19 cellular contexts compared by ENCODE assay signal in genomic region chr1:43312638-43313515, GRCh38. TPM values are rescaled to one million over a fixed set of nuclear protein-coding genes. Genes with fewer than 3 reads are reported as not detected.
DNase-seq lines count a peak whose midpoint lies in the region; ATAC-seq and TF ChIP-seq lines count a peak whose summit lies in the region.
"Had no signal": no experiment of that assay in that cellular context is flagged by ENCODE, and none has a peak within 500 bp of the region (broad histone marks: within the 10 kb centered on the region; RNA-seq: fewer than 3 reads in every experiment).

No MANE protein-coding gene starts in this region.

- H3K4me1 ChIP-seq in neuronal stem cell (ENCODE audit: control insufficient read depth in 2 of 2, insufficient read depth in 1 of 2, low read depth in 1 of 2, low read length in 2 of 2) (peaks cover 0 to under 1% of the 10 kb centered on the region in 2 donors), thyroid gland (peaks cover 5 to 10% of the 10 kb centered on the region in 2 donors)
- no peaks in the 10 kb centered on the region for H3K4me1 ChIP-seq in CD8-positive, alpha-beta T cell (ENCODE audit: insufficient read depth, low read length)
- H3K4me1 ChIP-seq: Caco-2 had no signal

- H3K36me3 Mint-ChIP-seq in CD8-positive, alpha-beta T cell, result no peaks in the 10 kb centered on the region

- no peaks in the 10 kb centered on the region for H3K79me1 ChIP-seq in neuronal stem cell (ENCODE audit: low read depth, low read length)

- TF ChIP-seq POLR2A in thyroid gland (IDR thresholded peaks at IDR 0.05), result no peak

- no peak overlapping the region for H3K9ac ChIP-seq in neuronal stem cell (ENCODE audit: low read depth, low read length, poor library complexity)
- H3K9ac ChIP-seq: KMS-11 had no signal

- peak overlapping the region; percentile 58 for H3K18ac ChIP-seq in neuronal stem cell (ENCODE audit: low read length)

- no peak overlapping the region for H3K4me2 ChIP-seq in neuronal stem cell (ENCODE audit: insufficient read depth, low read length, poor library complexity, severe bottlenecking)
- H3K4me2 ChIP-seq: KMS-11 had no signal

- CTCF ChIA-PET in CD8-positive, alpha-beta T cell (lab: Charles Lee), result no interaction called here

- H3K27ac Mint-ChIP-seq in stimulated activated naive CD8-positive, alpha-beta T cell treated with anti-CD3 and anti-CD28 coated beads, Interleukin-15, amount 100 ng/mL, for 72 hours, result peak overlapping the region in 1 of 2 donors; percentile 13
- no peak overlapping the region for H3K27ac Mint-ChIP-seq in CD8-positive, alpha-beta T cell
- H3K27ac Mint-ChIP-seq: HFFc6 had no signal

- no peak overlapping the region for H3K27ac ChIP-seq in neuronal stem cell (replicated peaks; ENCODE audit: low read length)
- no peak overlapping the region for H3K27ac ChIP-seq in CD8-positive, alpha-beta T cell (ENCODE audit: low read depth, low read length)
- no peak overlapping the region for H3K27ac ChIP-seq in thyroid gland
- H3K27ac ChIP-seq: C4-2B, KMS-11 had no signal

- no peak overlapping the region for H2BK5ac ChIP-seq in neuronal stem cell (ENCODE audit: low read length)

- peaks cover 3% of the 10 kb centered on the region for H3K27me3 Mint-ChIP-seq in stimulated activated naive CD8-positive, alpha-beta T cell treated with anti-CD3 and anti-CD28 coated beads, Interleukin-15, amount 100 ng/mL, for 72 hours
- H3K27me3 Mint-ChIP-seq in CD8-positive, alpha-beta T cell (ENCODE audit: low read depth), result no peaks in the 10 kb centered on the region

- WGBS in neuronal stem cell (ENCODE audit: extremely low coverage in 2 of 2, insufficient read length in 2 of 2, insufficient replicate concordance in 1 of 2), 2 donors, result no CpG with 5 or more reads among the region's 25 CpGs
- WGBS in thyroid gland, 2 donors, result 91 to 94% methylated on average over 13 to 21 of the region's 25 CpGs

- no peaks in the 10 kb centered on the region for H3K27me3 ChIP-seq in neuronal stem cell (ENCODE audit: control insufficient read depth in 3 of 3, insufficient read depth in 3 of 3, low read depth in 1 of 3, low read length in 3 of 3)
- no peaks in the 10 kb centered on the region for H3K27me3 ChIP-seq in CD8-positive, alpha-beta T cell (ENCODE audit: insufficient read depth, low read length)
- no peaks in the 10 kb centered on the region for H3K27me3 ChIP-seq in thyroid gland

- no peak for DNase-seq in stimulated activated naive CD8-positive, alpha-beta T cell treated with anti-CD3 and anti-CD28 coated beads, Interleukin-15, amount 100 ng/mL, for 72 hours
- no peak for DNase-seq in stimulated activated naive CD8-positive, alpha-beta T cell treated with anti-CD3 and anti-CD28 coated beads, Interleukin-15, Interleukin-2, amounts not matched to agents 100 U/mL and 50 U/mL, for 24 hours
- DNase-seq in left lobe of liver (ENCODE audit: low spot score) (peak; percentile 93), neuronal stem cell (ENCODE audit: low spot score) (no peak), thyroid gland (no peak)
- DNase-seq in CD8-positive, alpha-beta T cell, result no peak
- no peak for DNase-seq in stimulated activated CD4-positive, alpha-beta T cell treated with anti-CD3 and anti-CD28 coated beads, Interleukin-4, amount 100 ng/mL, for 1 hour
- DNase-seq: EL, HFFc6, NCI-H1092, NCI-H146, NCI-H2081, NCI-H748 treated with DMSO at 0.1 percent for 48 hours, RPMI8226 had no signal

- H2BK12ac ChIP-seq in neuronal stem cell (ENCODE audit: low read length), result no peak overlapping the region

- H3K9me3 ChIP-seq in neuronal stem cell (replicated peaks in 1 of 2; ENCODE audit: control insufficient read depth in 2 of 2, insufficient read depth in 1 of 2, low read depth in 1 of 2, low read length in 2 of 2), result no peaks in the 10 kb centered on the region
- H3K9me3 ChIP-seq in CD8-positive, alpha-beta T cell (ENCODE audit: low read length), result no peaks in the 10 kb centered on the region
- no peaks in the 10 kb centered on the region for H3K9me3 ChIP-seq in thyroid gland
- H3K9me3 ChIP-seq: Caco-2 had no signal

- no peaks in the 10 kb centered on the region for H3K9me3 Mint-ChIP-seq in stimulated activated naive CD8-positive, alpha-beta T cell treated with anti-CD3 and anti-CD28 coated beads, Interleukin-15, amount 100 ng/mL, for 72 hours
- no peaks in the 10 kb centered on the region for H3K9me3 Mint-ChIP-seq in CD8-positive, alpha-beta T cell
- H3K9me3 Mint-ChIP-seq: HFFc6 had no signal

- H4K8ac ChIP-seq in neuronal stem cell (ENCODE audit: low read depth, low read length), result no peak overlapping the region

- H3K4ac ChIP-seq in neuronal stem cell (ENCODE audit: low read length), result no peak overlapping the region

- peak; percentile 18 for ATAC-seq in stimulated activated naive CD8-positive, alpha-beta T cell treated with anti-CD3 and anti-CD28 coated beads, Interleukin-15, amount 100 ng/mL, for 72 hours
- ATAC-seq in stimulated activated naive CD8-positive, alpha-beta T cell treated with anti-CD3 and anti-CD28 coated beads, Interleukin-15, Interleukin-2, amounts not matched to agents 100 U/mL and 50 U/mL, for 24 hours, result no peak
- ATAC-seq in left lobe of liver, result peak; percentile 84
- ATAC-seq in CD8-positive, alpha-beta T cell, result no peak

- H2AFZ ChIP-seq in neuronal stem cell (ENCODE audit: low read length), result no peak overlapping the region

- H2BK120ac ChIP-seq in neuronal stem cell (ENCODE audit: low read depth, low read length), result no peak overlapping the region

- H3K4me3 ChIP-seq in neuronal stem cell (ENCODE audit: low read length in 2 of 2), result peak overlapping the region in 1 of 2 donors; percentile 49
- H3K4me3 ChIP-seq in CD8-positive, alpha-beta T cell (ENCODE audit: low read depth, low read length), result no peak overlapping the region
- H3K4me3 ChIP-seq in thyroid gland (replicated peaks in 1 of 3), result no peak overlapping the region

- H3K14ac ChIP-seq in neuronal stem cell (ENCODE audit: low read length), result no peak overlapping the region

- peaks cover 5% of the 10 kb centered on the region for H3K4me1 Mint-ChIP-seq in stimulated activated naive CD8-positive, alpha-beta T cell treated with anti-CD3 and anti-CD28 coated beads, Interleukin-15, amount 100 ng/mL, for 72 hours
- H3K4me1 Mint-ChIP-seq in CD8-positive, alpha-beta T cell (ENCODE audit: low read depth), result no peaks in the 10 kb centered on the region

- peak overlapping the region; percentile 6 for H2BK15ac ChIP-seq in neuronal stem cell (ENCODE audit: low read length)

- POLR2A ChIA-PET in CD8-positive, alpha-beta T cell (lab: Charles Lee), result no interaction called here

- no peak overlapping the region for H3K23ac ChIP-seq in neuronal stem cell (ENCODE audit: low read depth, low read length, poor library complexity)

- H4K91ac ChIP-seq in neuronal stem cell (ENCODE audit: low read depth, low read length, poor library complexity), result no peak overlapping the region

- intact Hi-C loops in CD8-positive, alpha-beta T cell (cut with DNase I, micrococcal nuclease), result no loop called here
- intact Hi-C loops in thyroid gland (cut with DNase I), result no loop called here

- H3K4me3 Mint-ChIP-seq in stimulated activated naive CD8-positive, alpha-beta T cell treated with anti-CD3 and anti-CD28 coated beads, Interleukin-15, amount 100 ng/mL, for 72 hours, result no peak overlapping the region
- H3K4me3 Mint-ChIP-seq in CD8-positive, alpha-beta T cell, result no peak overlapping the region
- H3K4me3 Mint-ChIP-seq: HFFc6 had no signal

- TF ChIP-seq CTCF in CD8-positive, alpha-beta T cell (IDR thresholded peaks at IDR 0.05), result no peak
- no peak for TF ChIP-seq CTCF in thyroid gland (IDR thresholded peaks at IDR 0.05)

- peak overlapping the region; percentile 65 for H2AK5ac ChIP-seq in neuronal stem cell (ENCODE audit: low read depth, low read length)

- H3K36me3 ChIP-seq in neuronal stem cell (replicated peaks in 1 of 2; ENCODE audit: control insufficient read depth in 2 of 2, insufficient read depth in 2 of 2, low read length in 2 of 2) (no peaks in the 10 kb centered on the region), thyroid gland (peaks cover 0 to 4% of the 10 kb centered on the region in 2 donors)
- H3K36me3 ChIP-seq in CD8-positive, alpha-beta T cell (ENCODE audit: insufficient read depth, low read length), result no peaks in the 10 kb centered on the region

RNA-seq across cellular contexts. Expression of gene TIE1, which starts 12.1 kb away (rescaled TPM):
- total RNA-seq in left lobe of liver (8.5 TPM), thyroid gland (10 to 100 TPM; 30.6 to 65.1 (median 47.7) TPM)
- polyA plus RNA-seq in neuronal stem cell (2013, experiment 1 of 2), result 0.10 TPM
- 0.14 TPM for polyA plus RNA-seq in neuronal stem cell (2013, experiment 2 of 2)
- not detected for total RNA-seq in CD8-positive, alpha-beta T cell
- total RNA-seq: Caco-2, NCI-H460 had no signal

RNA-seq across cellular contexts. Expression of gene MPL, which starts 24.7 kb away (rescaled TPM):
- total RNA-seq in left lobe of liver (0.15 TPM), thyroid gland (under 1 TPM in 2 of 4 donors, not detected in 2; 0.22 to 0.29 TPM)
- not detected for polyA plus RNA-seq in neuronal stem cell (2013, experiment 1 of 2)
- polyA plus RNA-seq in neuronal stem cell (2013, experiment 2 of 2), result not detected
- total RNA-seq in CD8-positive, alpha-beta T cell, result not detected
- total RNA-seq: Caco-2, HFFc6, M059J, NCI-H460 had no signal

RNA-seq across cellular contexts. Expression of gene C1orf210, which starts 27.5 kb away (rescaled TPM):
- total RNA-seq in left lobe of liver (2.6 TPM), thyroid gland (10 to 100 TPM; 22.7 to 49.7 (median 36.3) TPM)
- 0.03 TPM for polyA plus RNA-seq in neuronal stem cell (2013, experiment 1 of 2)
- 0.10 TPM for polyA plus RNA-seq in neuronal stem cell (2013, experiment 2 of 2)
- total RNA-seq in CD8-positive, alpha-beta T cell, result not detected
- total RNA-seq: HFFc6, M059J had no signal

RNA-seq across cellular contexts. Expression of gene TMEM125, which starts 43.1 kb away (rescaled TPM):
- total RNA-seq in left lobe of liver (0.45 TPM), thyroid gland (100 to 1,000 TPM in 2 of 4 donors, 10 to 100 TPM in 2; 50.8 to 127 (median 89.8) TPM)
- 0.25 TPM for polyA plus RNA-seq in neuronal stem cell (2013, experiment 1 of 2)
- polyA plus RNA-seq in neuronal stem cell (2013, experiment 2 of 2), result 0.21 TPM
- total RNA-seq in CD8-positive, alpha-beta T cell, result not detected
- total RNA-seq: HFFc6, M059J, NCI-H460 had no signal

RNA-seq across cellular contexts. Expression of gene CDC20, which starts 45.9 kb away (rescaled TPM):
- total RNA-seq in left lobe of liver (0.78 TPM), thyroid gland (1 to 10 TPM in 3 of 4 donors, under 1 TPM in 1; 0.54 to 3.9 (median 2.2) TPM)
- polyA plus RNA-seq in neuronal stem cell (2013, experiment 1 of 2), result 166 TPM
- 165 TPM for polyA plus RNA-seq in neuronal stem cell (2013, experiment 2 of 2)
- total RNA-seq in CD8-positive, alpha-beta T cell, result 1 to 10 TPM in 1 of 2 experiments, under 1 TPM in 1; 0.92 to 1.3 TPM

Comparison
In these comparisons a context has a peak if more than half of its experiments do, and no peak if none do; other contexts are left out.
1. ATAC-seq: peak in stimulated activated naive CD8-positive, alpha-beta T cell treated with anti-CD3 and anti-CD28 coated beads, Interleukin-15, amount 100 ng/mL, for 72 hours (single experiment) and left lobe of liver (single experiment); none in stimulated activated naive CD8-positive, alpha-beta T cell treated with anti-CD3 and anti-CD28 coated beads, Interleukin-15, Interleukin-2, amounts not matched to agents 100 U/mL and 50 U/mL, for 24 hours (single experiment) and CD8-positive, alpha-beta T cell (single experiment).